ENCODE assay signal across 18 cellular contexts in the genomic region with DNA sequence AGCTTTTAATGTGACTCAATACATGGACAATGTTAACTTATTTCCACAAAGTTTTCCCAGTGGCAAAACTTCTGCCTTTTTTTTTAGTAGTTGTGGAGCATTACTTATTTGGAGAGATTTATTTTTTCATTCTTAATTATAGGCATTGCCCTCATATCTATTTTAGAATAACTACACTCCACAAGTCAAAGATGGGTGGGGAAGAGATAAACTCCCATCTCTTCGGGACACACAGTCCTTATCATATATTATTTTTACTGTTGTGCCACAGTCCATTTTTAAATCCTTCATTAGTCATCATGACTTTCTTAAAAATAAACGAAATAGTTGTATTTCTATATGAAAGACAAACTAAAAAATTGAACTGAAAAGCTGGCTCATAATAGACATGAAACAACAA. TPM values are rescaled to one million over a fixed set of nuclear protein-coding genes. Genes with fewer than 3 reads are reported as not detected.
DNase-seq lines count a peak whose midpoint lies in the region; ATAC-seq and TF ChIP-seq lines count a peak whose summit lies in the region.
"Had no signal": no experiment of that assay in that cellular context is flagged by ENCODE, and none has a peak within 500 bp of the region (broad histone marks: within the 10 kb centered on the region; RNA-seq: fewer than 3 reads in every experiment).

No MANE protein-coding gene starts in this region.

- peak overlapping the region; percentile 76 for H3K4me3 ChIP-seq in cardiac muscle cell
- H3K4me3 ChIP-seq in hepatocyte = peak overlapping the region; percentile 34
- peak overlapping the region; percentile 28 to 50 (median 43) for H3K4me3 ChIP-seq in sigmoid colon
- peak overlapping the region; percentile 58 to 87 for H3K4me3 ChIP-seq in aorta (ENCODE audit: low read length in 2 of 2)

- ATAC-seq in aorta (ENCODE audit: low FRiP score) = no peak
- ATAC-seq: T-helper 17 cell had no signal

- 58% methylated on average over 2 of the region's 2 CpGs for WGBS in hepatocyte (ENCODE audit: low lambda C conversion rate, missing lambda C conversion rate)
- WGBS in sigmoid colon, 2 donors = 29 to 51% methylated on average over 2 of the region's 2 CpGs
- WGBS in aorta, 2 donors = 5 to 11% methylated on average over 2 of the region's 2 CpGs

- H3K4me1 ChIP-seq in cardiac muscle cell (ENCODE audit: low read depth) (peaks cover 28% of the 10 kb centered on the region), hepatocyte (ENCODE audit: insufficient read depth) (no peaks in the 10 kb centered on the region), sigmoid colon (peaks cover 0 to 13% (median 3%) of the 10 kb centered on the region in 4 donors), aorta (ENCODE audit: control insufficient read depth in 1 of 2, insufficient read depth in 2 of 2, low read length in 2 of 2) (no peaks in the 10 kb centered on the region)

- H3K36me3 ChIP-seq in cardiac muscle cell (no peaks in the 10 kb centered on the region), hepatocyte (replicated peaks; ENCODE audit: insufficient read depth, low read depth) (no peaks in the 10 kb centered on the region), sigmoid colon (no peaks in the 10 kb centered on the region), aorta (ENCODE audit: control insufficient read depth in 1 of 2, insufficient read depth in 2 of 2, low read length in 1 of 2) (no peaks in the 10 kb centered on the region)

- no peaks in the 10 kb centered on the region for H3K9me2 ChIP-seq in hepatocyte (replicated peaks; ENCODE audit: insufficient read depth)

- intact Hi-C loops in cardiac septum (cut with DNase I) (loop anchor here (10.0 kb wide), 1 partner anchor 125 kb away; no protein-coding TSS in a partner anchor), sigmoid colon (cut with DNase I) (loop anchor here (5.0 to 10.0 kb wide), 2 partner anchors 125 to 178 kb away; no protein-coding TSS in a partner anchor), aorta (cut with DNase I) (loop anchor here in 1 of 2 donors (10.0 kb wide), 1 partner anchor 125 kb away; no protein-coding TSS in a partner anchor)

- H3K9me3 ChIP-seq in cardiac muscle cell (ENCODE audit: low read depth) (no peaks in the 10 kb centered on the region), hepatocyte (ENCODE audit: low read depth) (no peaks in the 10 kb centered on the region), sigmoid colon (no peaks in the 10 kb centered on the region), aorta (ENCODE audit: control insufficient read depth, low read length) (no peaks in the 10 kb centered on the region)

- H3K4me2 ChIP-seq in hepatocyte = peak overlapping the region; percentile 47

- no peaks in the 10 kb centered on the region for H3K27me3 ChIP-seq in cardiac muscle cell
- no peaks in the 10 kb centered on the region for H3K27me3 ChIP-seq in hepatocyte
- no peaks in the 10 kb centered on the region for H3K27me3 ChIP-seq in sigmoid colon
- H3K27me3 ChIP-seq in aorta (ENCODE audit: control insufficient read depth in 1 of 2, insufficient read depth in 2 of 2, low read length in 1 of 2) = no peaks in the 10 kb centered on the region

- no peak for TF ChIP-seq CTCF in cardiac muscle cell (IDR thresholded peaks at IDR 0.05; ENCODE audit: low read depth, low read length)
- no peak for TF ChIP-seq CTCF in hepatocyte (IDR thresholded peaks at IDR 0.05; ENCODE audit: poor library complexity)
- no peak for TF ChIP-seq CTCF in sigmoid colon (IDR thresholded peaks at IDR 0.05)
- TF ChIP-seq CTCF in GM20000 (IDR thresholded peaks at IDR 0.05; ENCODE audit: extremely low read depth, missing control alignments) = no peak

- TF ChIP-seq POLR2A in sigmoid colon (IDR thresholded peaks at IDR 0.05) = no peak

- H3K79me2 ChIP-seq in hepatocyte = no peaks in the 10 kb centered on the region

- DNase-seq in cardiac muscle cell (ENCODE audit: low read depth in 1 of 2, low spot score in 1 of 2) (no peak), cardiac septum (ENCODE audit: low spot score) (no peak), hepatocyte (ENCODE audit: low spot score) (no peak), sigmoid colon (no peak), aorta (no peak), C1 segment of cervical spinal cord (lab: John Stamatoyannopoulos, UW) (no peak), NCI-H69 (lab: John Stamatoyannopoulos, UW) (no peak), GM20000 (ENCODE audit: low spot score) (no peak)
- DNase-seq: activated CD8-positive, alpha-beta memory T cell treated with anti-CD3 and anti-CD28 coated beads, Interleukin-2, amount 50 U/mL, for 4 hours; activated naive CD4-positive, alpha-beta T cell treated with Interleukin-2 at 50 U/mL for 16 hours; CD8-positive, alpha-beta memory T cell; cerebellar nuclear complex; hippocampal formation; NCI-H1930; NCI-H774; RPMI8226; T-helper 17 cell; trophoblast cell had no signal

- H4K20me1 ChIP-seq in hepatocyte (ENCODE audit: insufficient read depth, poor library complexity, severe bottlenecking) = no peaks in the 10 kb centered on the region

- no peak overlapping the region for H2AFZ ChIP-seq in hepatocyte

- peak overlapping the region; percentile 100 for H3K27ac ChIP-seq in cardiac muscle cell
- H3K27ac ChIP-seq in hepatocyte = no peak overlapping the region
- H3K27ac ChIP-seq in sigmoid colon = peak overlapping the region; percentile 70 to 82 (median 78)
- H3K27ac ChIP-seq in aorta (ENCODE audit: low read depth in 1 of 2, low read length in 2 of 2) = no peak overlapping the region

- no peak for TF ChIP-seq EP300 in sigmoid colon (IDR thresholded peaks at IDR 0.05)

RNA-seq across cellular contexts. Expression of a gene that starts 1.2 kb away (rescaled TPM):
- total RNA-seq in cardiac muscle cell (41.3 and 90.7 TPM in 2 replicates), cardiac septum (256 TPM), hepatocyte (27.8 and 30.7 TPM in 2 replicates), sigmoid colon (100 to 1,000 TPM; 183 to 260 (median 216) TPM), aorta (100 to 1,000 TPM; 175 to 260 TPM)
- polyA plus RNA-seq in cardiac muscle cell (73.5 and 89.4 TPM in 2 replicates), hepatocyte (14.2 and 20.1 TPM in 2 replicates), sigmoid colon (1 to 10 TPM; 2.5 to 5.5 (median 3.0) TPM), aorta (10 to 100 TPM; 19.9 to 47.8 TPM)

Comparison
In these comparisons a context has a peak if more than half of its experiments do, and no peak if none do; other contexts are left out.
1. H3K27ac ChIP-seq: peak in cardiac muscle cell (single experiment) and sigmoid colon (4 of 4); none in hepatocyte (single experiment) and aorta (0 of 2).
2. Peak in every context shown above with its lines, with median percentiles within 50 percentile points of each other: H3K4me3 ChIP-seq.